1 cellular context compared by ENCODE assay signal in genomic region chr1:97904528-97904927, GRCh38.
TF ChIP-seq lines count a peak whose summit lies in the region.

No MANE protein-coding gene starts in this region.

TF ChIP-seq in endothelial cell of umbilical vein, 7 proteins besides CTCF, POLR2A, EP300 and RAD21:
- no peak for TF ChIP-seq FOS (IDR thresholded peaks at IDR 0.05; ENCODE audit: borderline replicate concordance, insufficient read depth, low read length)
- no peak for TF ChIP-seq POLR2AphosphoS5 (IDR thresholded peaks at IDR 0.05; ENCODE audit: insufficient read depth, low read depth, low read length)
TF ChIP-seq in endothelial cell of umbilical vein: peak in this region for 0.
